In the genomic region with DNA sequence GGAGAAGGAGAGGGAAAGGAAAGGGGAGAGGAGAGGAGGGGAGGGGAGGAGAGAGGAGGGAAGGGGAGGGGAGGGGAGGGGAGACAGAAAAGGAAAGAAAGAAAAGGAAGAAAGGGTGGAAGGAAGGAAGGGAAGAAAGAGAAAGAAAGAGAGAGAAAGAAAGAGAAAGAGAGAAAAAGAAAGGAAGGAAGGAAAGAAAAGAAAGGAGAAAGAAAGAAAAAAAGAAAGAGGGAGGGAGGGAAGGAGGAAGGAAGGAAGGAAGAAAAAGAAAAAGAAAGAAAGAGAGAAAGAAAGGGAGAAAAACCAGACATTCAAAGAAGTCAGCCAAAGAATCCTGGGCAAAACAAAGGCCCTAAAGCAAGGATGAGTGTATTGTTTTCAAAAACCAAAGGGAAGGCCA, we compare ENCODE assay signal across 11 cellular contexts.
"Had no signal": no experiment of that assay in that cellular context is flagged by ENCODE, and none has a peak within 500 bp of the region (broad histone marks: within the 10 kb centered on the region; RNA-seq: fewer than 3 reads in every experiment).

No MANE protein-coding gene starts in this region.

- H3K4me2 ChIP-seq: GM23338 had no signal

- H3K9me3 ChIP-seq: HAP-1 had no signal

- H3K4me3 ChIP-seq: GM23248, GM23338, HAP-1 had no signal

- FAIRE-seq: H1, H54 had no signal

- H3K27ac ChIP-seq: GM23248 had no signal

- H3K4me1 ChIP-seq: HAP-1 had no signal

- DNase-seq: GM23248, GOT3, H7, H9, HCEC 1CT, HFFc6 had no signal

- ATAC-seq: GM23338, HCT116 had no signal

- H3K9ac ChIP-seq: GM23248 had no signal

- H3K4me3 Mint-ChIP-seq: GM23338, H9, HFFc6 had no signal

- H3K9me3 Mint-ChIP-seq: GM23338, H9 had no signal

- H3K36me3 ChIP-seq: HAP-1 had no signal

- H2AFZ ChIP-seq: GM23248, GM23338 had no signal

- H3K27ac Mint-ChIP-seq: GM23338, H9, HFFc6 had no signal
